Comparison of ENCODE assay signal across 8 cellular contexts in genomic region chr16:68084504-68085258, GRCh38. TPM values are rescaled to one million over a fixed set of nuclear protein-coding genes. Genes with fewer than 3 reads are reported as not detected.
DNase-seq lines count a peak whose midpoint lies in the region; ATAC-seq and TF ChIP-seq lines count a peak whose summit lies in the region.

No MANE protein-coding gene starts in this region.

- peaks cover 40% of the 10 kb centered on the region for H3K79me2 ChIP-seq in PC-3 (ENCODE audit: low read length)

- H3K9me2 ChIP-seq in PC-3 (replicated peaks; ENCODE audit: low read length), result no peaks in the 10 kb centered on the region

- H3K27ac Mint-ChIP-seq in Calu3 (ENCODE audit: unreplicated experiment), result peak overlapping the region; percentile 75
- H3K27ac Mint-ChIP-seq in naive B cell, result peak overlapping the region; percentile 88 to 97 (median 96)
- peak overlapping the region; percentile 67 for H3K27ac Mint-ChIP-seq in stimulated activated memory B cell treated with anti-CD40 and anti-IgM and Interleukin-4, amounts not matched to agents 10 μg/mL and 1 μg/mL and 100 μg/mL, for 72 hours

- H3K9ac ChIP-seq in PC-3 (ENCODE audit: low read length), result no peak overlapping the region

- POLR2A ChIA-PET in PC-3 (lab: Charles Lee; ENCODE audit: unreplicated experiment), result no interaction called here

- H3K9me3 Mint-ChIP-seq in Calu3 (ENCODE audit: low read depth, unreplicated experiment), result no peaks in the 10 kb centered on the region
- no peaks in the 10 kb centered on the region for H3K9me3 Mint-ChIP-seq in naive B cell
- no peaks in the 10 kb centered on the region for H3K9me3 Mint-ChIP-seq in stimulated activated memory B cell treated with anti-CD40 and anti-IgM and Interleukin-4, amounts not matched to agents 10 μg/mL and 1 μg/mL and 100 μg/mL, for 72 hours

- H3K27me3 Mint-ChIP-seq in Calu3 (ENCODE audit: unreplicated experiment) (no peaks in the 10 kb centered on the region), naive B cell (no peaks in the 10 kb centered on the region)
- no peaks in the 10 kb centered on the region for H3K27me3 Mint-ChIP-seq in stimulated activated memory B cell treated with anti-CD40 and anti-IgM and Interleukin-4, amounts not matched to agents 10 μg/mL and 1 μg/mL and 100 μg/mL, for 72 hours

- DNase-seq in Calu3 (peak; percentile 86), HUDEP-2 (lab: John Stamatoyannopoulos, UW; ENCODE audit: unreplicated experiment in 76 of 76) (peak in 73 of 76 experiments; percentile 57 to 95 (median 85)), PC-3 (no peak), activated T-helper 1 cell treated with Interleukin-2 at 50 U/mL for 16 hours (ENCODE audit: low read depth) (peak; percentile 75), fibroblast of gingiva (ENCODE audit: low read depth) (peak; percentile 79), naive B cell (peak; percentile 89)

- no peak overlapping the region for H3K4me3 ChIP-seq in PC-3 (ENCODE audit: low read length)

- H3F3A ChIP-seq in PC-3 (ENCODE audit: low read length, unreplicated experiment), result no peaks in the 10 kb centered on the region

- ATAC-seq in GM21360 (IDR thresholded peaks at IDR 0.05; ENCODE audit: unreplicated experiment), result peak; percentile 46
- ATAC-seq in PC-3, result no peak
- ATAC-seq in naive B cell (ENCODE audit: low read depth in 2 of 2), result peak; percentile 68
- ATAC-seq in stimulated activated memory B cell treated with anti-CD40 and anti-IgM and Interleukin-4, amounts not matched to agents 10 μg/mL and 1 μg/mL and 100 μg/mL, for 72 hours, result peak; percentile 84

- TF ChIP-seq CTCF in Calu3 (IDR thresholded peaks at IDR 0.05; ENCODE audit: unreplicated experiment) (no peak), PC-3 (conservative IDR thresholded peaks at IDR 0.05; ENCODE audit: low read depth, low read length) (no peak)

- H3K9me3 ChIP-seq in PC-3 (ENCODE audit: low read length), result no peaks in the 10 kb centered on the region

- CTCF ChIA-PET in Calu3 (lab: Charles Lee), result interaction anchor here (0.5 to 1.7 kb wide), 17 partner anchors 9 to 903 kb away, joined by 3 to 11 read pairs (median 3); partner anchors contain the start of gene PSMB10
- CTCF ChIA-PET in PC-3 (lab: Charles Lee), result interaction anchor here (0.9 kb wide), 1 partner anchor 150 kb away, joined by 7 read pairs; no protein-coding TSS in a partner anchor

- H3K36me3 ChIP-seq in PC-3 (ENCODE audit: low read depth, low read length), result no peaks in the 10 kb centered on the region

- H2AFZ ChIP-seq in PC-3 (ENCODE audit: low read length), result peak overlapping the region; percentile 74

- H3K27me3 ChIP-seq in PC-3 (ENCODE audit: low read length), result no peaks in the 10 kb centered on the region

- H3K36me3 Mint-ChIP-seq in Calu3 (ENCODE audit: insufficient read depth, unreplicated experiment) (peaks cover 28% of the 10 kb centered on the region), naive B cell (no peaks in the 10 kb centered on the region)
- H3K36me3 Mint-ChIP-seq in stimulated activated memory B cell treated with anti-CD40 and anti-IgM and Interleukin-4, amounts not matched to agents 10 μg/mL and 1 μg/mL and 100 μg/mL, for 72 hours, result no peaks in the 10 kb centered on the region

- H3K4me1 ChIP-seq in PC-3 (ENCODE audit: insufficient read depth, low read length), result 0 out of 2 replicates have a peak, but pooled peaks cover 9% of the 10 kb centered on the region

- 0 out of 2 replicates have a peak, but pooled peaks cover 8% of the 10 kb centered on the region for H4K20me1 ChIP-seq in PC-3 (ENCODE audit: low read length)

- intact Hi-C loops in Calu3 (cut with micrococcal nuclease; ENCODE audit: unreplicated experiment), result loop anchor here (5.0 kb wide), 2 partner anchors 43 to 277 kb away; partner anchors contain the start of genes RANBP10 and TSNAXIP1
- intact Hi-C loops in PC-3 (cut with micrococcal nuclease), result loop anchor here (5.0 kb wide), 1 partner anchor 153 kb away; the partner anchor contains the start of gene ESRP2

- H3K4me1 Mint-ChIP-seq in Calu3 (ENCODE audit: low read depth, unreplicated experiment), result peaks cover 20% of the 10 kb centered on the region
- peaks cover 60 to 69% (median 67%) of the 10 kb centered on the region in 3 donors for H3K4me1 Mint-ChIP-seq in naive B cell
- peaks cover 67% of the 10 kb centered on the region for H3K4me1 Mint-ChIP-seq in stimulated activated memory B cell treated with anti-CD40 and anti-IgM and Interleukin-4, amounts not matched to agents 10 μg/mL and 1 μg/mL and 100 μg/mL, for 72 hours

- no peak overlapping the region for H3K27ac ChIP-seq in PC-3 (ENCODE audit: low read length)

- BruUV-seq in Calu3 (replicated peaks; lab: Mats Ljungman, UMichigan) (no TSS peak), PC-3 (replicated peaks; lab: Mats Ljungman, UMichigan) (no TSS peak)

- H3K4me3 Mint-ChIP-seq in Calu3 (ENCODE audit: low read depth, unreplicated experiment) (peak overlapping the region; percentile 84), naive B cell (peak overlapping the region; percentile 85 to 99 (median 91))
- H3K4me3 Mint-ChIP-seq in stimulated activated memory B cell treated with anti-CD40 and anti-IgM and Interleukin-4, amounts not matched to agents 10 μg/mL and 1 μg/mL and 100 μg/mL, for 72 hours, result peak overlapping the region; percentile 85

- H3K4me2 ChIP-seq in PC-3 (ENCODE audit: low read length), result peak overlapping the region; percentile 59

RNA-seq across cellular contexts. Expression of gene NFATC3, which starts 0.5 kb away (rescaled TPM):
- total RNA-seq in Calu3 (2022) (39.3 and 39.9 TPM in 2 replicates), PC-3 (2014; rRNA removed) (12.1 and 14.5 TPM in 2 replicates)
- polyA plus RNA-seq in naive B cell (ENCODE audit: low read depth in 6 of 6), result 100 to 1,000 TPM in 2 of 6 donors, 10 to 100 TPM in 4; 74.8 to 147 (median 96.7) TPM
